10 cellular contexts compared by ENCODE assay signal in genomic region chr6:149761438-149761837, GRCh38. TPM values are rescaled to one million over a fixed set of nuclear protein-coding genes. Genes with fewer than 3 reads are reported as not detected.
A peak's percentile ranks its signal among the peaks of the same experiment; 100 is the strongest.
DNase-seq lines count a peak whose midpoint lies in the region; ATAC-seq, FAIRE-seq and TF ChIP-seq lines count a peak whose summit lies in the region.
"Had no signal": no experiment of that assay in that cellular context is flagged by ENCODE, and none has a peak within 500 bp of the region (broad histone marks: within the 10 kb centered on the region; RNA-seq: fewer than 3 reads in every experiment).

No MANE protein-coding gene starts in this region.

- no peak for TF ChIP-seq EP300 in SK-N-SH (IDR thresholded peaks at IDR 0.05; ENCODE audit: borderline replicate concordance in 1 of 2, low read depth in 1 of 2, low read length in 1 of 2)

- H3K9me2 ChIP-seq in SK-N-SH = no peaks in the 10 kb centered on the region
- H3K9me2 ChIP-seq in MM.1S (replicated peaks; ENCODE audit: insufficient read depth, low read length) = no peaks in the 10 kb centered on the region

- peaks cover 75% of the 10 kb centered on the region for H3K79me2 ChIP-seq in SK-N-SH (ENCODE audit: insufficient read depth)
- H3K79me2 ChIP-seq in MM.1S (ENCODE audit: low read length) = peaks cover 19% of the 10 kb centered on the region

- peak overlapping the region in 1 of 2 experiments; percentile 48; a peak in 2 of 4 replicates for H3K27ac ChIP-seq in SK-N-SH (ENCODE audit: low read depth in 2 of 2, low read length in 1 of 2)
- H3K27ac ChIP-seq in MM.1S (ENCODE audit: low read length) = no peak overlapping the region
- H3K27ac ChIP-seq: thoracic aorta had no signal

- H3K27me3 ChIP-seq in SK-N-SH (ENCODE audit: insufficient read depth) = no peaks in the 10 kb centered on the region
- no peaks in the 10 kb centered on the region for H3K27me3 ChIP-seq in MM.1S (replicated peaks; ENCODE audit: insufficient read depth, low read length)

- peaks cover 16 to 33% of the 10 kb centered on the region in 2 donors for H3K4me1 Mint-ChIP-seq in stimulated activated naive B cell treated with anti-CD40 and anti-IgM and Interleukin-4, amounts not matched to agents 10 μg/mL and 1 μg/mL and 100 μg/mL, for 72 hours

- no peak for TF ChIP-seq CTCF in SK-N-SH (IDR thresholded peaks at IDR 0.05)
- TF ChIP-seq CTCF in MM.1S (IDR thresholded peaks at IDR 0.05; ENCODE audit: low read length) = no peak

- H3K9me3 Mint-ChIP-seq in stimulated activated naive B cell treated with anti-CD40 and anti-IgM and Interleukin-4, amounts not matched to agents 10 μg/mL and 1 μg/mL and 100 μg/mL, for 72 hours = peaks cover 2 to 4% of the 10 kb centered on the region in 2 donors

- H3K4me2 ChIP-seq in SK-N-SH (no peak overlapping the region), MM.1S (ENCODE audit: low read depth, low read length) (no peak overlapping the region)

- no peaks in the 10 kb centered on the region for H3K27me3 Mint-ChIP-seq in stimulated activated naive B cell treated with anti-CD40 and anti-IgM and Interleukin-4, amounts not matched to agents 10 μg/mL and 1 μg/mL and 100 μg/mL, for 72 hours

- no peak overlapping the region for H3K4me3 Mint-ChIP-seq in stimulated activated naive B cell treated with anti-CD40 and anti-IgM and Interleukin-4, amounts not matched to agents 10 μg/mL and 1 μg/mL and 100 μg/mL, for 72 hours

- H3K27ac Mint-ChIP-seq in stimulated activated naive B cell treated with anti-CD40 and anti-IgM and Interleukin-4, amounts not matched to agents 10 μg/mL and 1 μg/mL and 100 μg/mL, for 72 hours = peak overlapping the region; percentile 16

- H3K4me3 ChIP-seq in SK-N-SH (ENCODE audit: low read depth in 2 of 2, low read length in 1 of 2) (no peak overlapping the region), MM.1S (ENCODE audit: low read length) (no peak overlapping the region)
- H3K4me3 ChIP-seq: thoracic aorta had no signal

- TF ChIP-seq RAD21 in SK-N-SH (IDR thresholded peaks at IDR 0.05; ENCODE audit: low read length) = no peak

- DNase-seq in SK-N-SH = no peak
- peak; percentile 6 for DNase-seq in MM.1S
- DNase-seq in stimulated activated naive B cell treated with anti-CD40 and anti-IgM and Interleukin-4, amounts not matched to agents 10 μg/mL and 1 μg/mL and 100 μg/mL, for 72 hours = no peak
- DNase-seq in NCI-H2029 (lab: John Stamatoyannopoulos, UW) = no peak
- no peak for DNase-seq in frontal cortex (ENCODE audit: low spot score in 2 of 2)
- DNase-seq in DMS79 treated with DMSO at 0.1 percent for 48 hours (lab: John Stamatoyannopoulos, UW) = no peak
- DNase-seq: activated effector memory CD4-positive, alpha-beta T cell treated with Interleukin-2 at 50 U/mL for 16 hours had no signal

- peaks cover 8 to 9% of the 10 kb centered on the region in 2 experiments for H3K36me3 ChIP-seq in SK-N-SH (replicated peaks in 1 of 2; ENCODE audit: control insufficient read depth in 1 of 2, insufficient read depth in 2 of 2, low read length in 1 of 2)
- H3K36me3 ChIP-seq in MM.1S (replicated peaks; ENCODE audit: insufficient read depth, low read length) = no peaks in the 10 kb centered on the region
- H3K36me3 ChIP-seq: thoracic aorta had no signal

- WGBS in SK-N-SH (ENCODE audit: low lambda C conversion rate) = 82% methylated on average over 1 of the region's 1 CpG

- ATAC-seq in SK-N-SH treated with all-trans-retinoic acid at 6 μM for 48 hours (no peak), HG02870 (IDR thresholded peaks at IDR 0.05; ENCODE audit: unreplicated experiment) (peak; percentile 96)
- peak; percentile 99 for ATAC-seq in stimulated activated naive B cell treated with anti-CD40 and anti-IgM and Interleukin-4, amounts not matched to agents 10 μg/mL and 1 μg/mL and 100 μg/mL, for 72 hours (replicated peaks)

- H3K4me1 ChIP-seq in SK-N-SH (ENCODE audit: control insufficient read depth in 1 of 2, insufficient read depth in 2 of 2, low read depth in 1 of 2, low read length in 1 of 2) (0 out of 4 replicates have a peak, but pooled peaks cover 0 to 4% of the 10 kb centered on the region in 2 experiments), MM.1S (ENCODE audit: low read length) (no peaks in the 10 kb centered on the region)

- H3F3A ChIP-seq in SK-N-SH (replicated peaks; ENCODE audit: insufficient read depth) (peaks cover 35% of the 10 kb centered on the region), MM.1S (ENCODE audit: insufficient read depth, low read length) (no peaks in the 10 kb centered on the region)

- POLR2A ChIA-PET in SK-N-SH (lab: Yijun Ruan, JAX) = no interaction called here

- CTCF ChIA-PET in SK-N-SH (lab: Yijun Ruan, JAX) = no interaction called here

- H3K36me3 Mint-ChIP-seq in stimulated activated naive B cell treated with anti-CD40 and anti-IgM and Interleukin-4, amounts not matched to agents 10 μg/mL and 1 μg/mL and 100 μg/mL, for 72 hours = peaks cover 15 to 22% of the 10 kb centered on the region in 2 donors

- H4K20me1 ChIP-seq in SK-N-SH (ENCODE audit: insufficient read depth) (peaks cover 6% of the 10 kb centered on the region; the same call in 1 of the 2 replicates), MM.1S (ENCODE audit: insufficient read depth, low read length) (no peaks in the 10 kb centered on the region)

- no peak overlapping the region for H3K9ac ChIP-seq in SK-N-SH
- H3K9ac ChIP-seq in MM.1S (ENCODE audit: low read length) = no peak overlapping the region

- no peak for FAIRE-seq in frontal cortex (lab: Jason Lieb, UNC)

- no peak overlapping the region for H2AFZ ChIP-seq in SK-N-SH (ENCODE audit: low read depth)
- no peak overlapping the region for H2AFZ ChIP-seq in MM.1S (ENCODE audit: low read length)

- H3K9me3 ChIP-seq in SK-N-SH (no peaks in the 10 kb centered on the region), MM.1S (replicated peaks; ENCODE audit: insufficient read depth, low read length) (no peaks in the 10 kb centered on the region)
- H3K9me3 ChIP-seq: thoracic aorta had no signal

TF ChIP-seq in SK-N-SH, 30 proteins besides CTCF, POLR2A, EP300 and RAD21:
- no peak for TF ChIP-seq EZH2phosphoT487 (IDR thresholded peaks at IDR 0.05; ENCODE audit: borderline replicate concordance, low read depth)
- TF ChIP-seq NFIC (IDR thresholded peaks at IDR 0.05; ENCODE audit: borderline replicate concordance) = peak; percentile 29; the same call in 1 of the 2 replicates
TF ChIP-seq in SK-N-SH: peak in this region for 1.

TF ChIP-seq in SK-N-SH treated with all-trans-retinoic acid at 6 μM for 48 hours, 23 proteins besides CTCF, POLR2A, EP300 and RAD21 (continues in another document):
- TF ChIP-seq TSHZ2 (CRISPR knock-in tag; IDR thresholded peaks at IDR 0.05) (no peak), PPARA (CRISPR knock-in tag; IDR thresholded peaks at IDR 0.05; ENCODE audit: borderline replicate concordance) (no peak), POU6F1 (CRISPR knock-in tag; IDR thresholded peaks at IDR 0.05; ENCODE audit: borderline replicate concordance, low read depth) (no peak), ZNF565 (CRISPR knock-in tag; conservative IDR thresholded peaks at IDR 0.05; ENCODE audit: low read depth) (no peak)

RNA-seq across cellular contexts. Expression of gene PCMT1, which starts 11.9 kb away (rescaled TPM):
- polyA plus RNA-seq in SK-N-SH (2012; rRNA removed) = 158 and 190 TPM in 2 replicates
- polyA plus RNA-seq in SK-N-SH (2012; cell fraction: cytosol; rRNA removed) = 176 and 191 TPM in 2 replicates
- polyA plus RNA-seq in SK-N-SH (2012; cell fraction: nucleus; rRNA removed) = 74.2 and 100 TPM in 2 replicates
- total RNA-seq in frontal cortex = 152 TPM

RNA-seq across cellular contexts. Expression of gene NUP43, which starts 15.1 kb away (rescaled TPM):
- 10.1 and 16.4 TPM in 2 replicates for polyA plus RNA-seq in SK-N-SH (2012; rRNA removed)
- polyA plus RNA-seq in SK-N-SH (2012; cell fraction: cytosol; rRNA removed) = 9.6 and 11.8 TPM in 2 replicates
- polyA plus RNA-seq in SK-N-SH (2012; cell fraction: nucleus; rRNA removed) = 19.9 and 49.9 TPM in 2 replicates
- total RNA-seq in frontal cortex = 24.9 TPM

RNA-seq across cellular contexts. Expression of gene LATS1, which starts 43.5 kb away (rescaled TPM):
- polyA plus RNA-seq in SK-N-SH (2012; rRNA removed) = 6.9 and 9.3 TPM in 2 replicates
- 6.9 and 7.1 TPM in 2 replicates for polyA plus RNA-seq in SK-N-SH (2012; cell fraction: cytosol; rRNA removed)
- 8.3 and 11.0 TPM in 2 replicates for polyA plus RNA-seq in SK-N-SH (2012; cell fraction: nucleus; rRNA removed)
- 22.8 TPM for total RNA-seq in frontal cortex
